ENCODE assay signal across 18 cellular contexts in genomic region chr11:9530901-9531625, GRCh38. TPM values are rescaled to one million over a fixed set of nuclear protein-coding genes. Genes with fewer than 3 reads are reported as not detected.
DNase-seq lines count a peak whose midpoint lies in the region; ATAC-seq, FAIRE-seq and TF ChIP-seq lines count a peak whose summit lies in the region.
"Had no signal": no experiment of that assay in that cellular context is flagged by ENCODE, and none has a peak within 500 bp of the region (broad histone marks: within the 10 kb centered on the region; RNA-seq: fewer than 3 reads in every experiment).

No MANE protein-coding gene starts in this region.

- no peak overlapping the region for H2BK5ac ChIP-seq in mesendoderm (ENCODE audit: low read length)

- TF ChIP-seq CTCF in HEK293 (tag by site-specific recombination; IDR thresholded peaks at IDR 0.05) (no peak), breast epithelium (IDR thresholded peaks at IDR 0.05) (peak in 1 of 3 donors; percentile 3), thyroid gland (IDR thresholded peaks at IDR 0.05) (no peak), pancreas (IDR thresholded peaks at IDR 0.05) (no peak)

- no peak overlapping the region for H2BK120ac ChIP-seq in mesendoderm (ENCODE audit: low read depth, low read length)

- no peaks in the 10 kb centered on the region for H3K79me2 ChIP-seq in mesendoderm (ENCODE audit: control insufficient read depth, insufficient read depth, low read length)

- H3K4me2 ChIP-seq in mesendoderm (ENCODE audit: low read length) = no peak overlapping the region

- no CpG with 5 or more reads among the region's 8 CpGs for WGBS in mesendoderm (ENCODE audit: extremely low coverage, insufficient coverage, low lambda C conversion rate)
- WGBS in thyroid gland, 2 donors = 82 to 91% methylated on average over 8 of the region's 8 CpGs
- WGBS in pancreas, 2 donors = 93 to 97% methylated on average over 8 of the region's 8 CpGs

- no peak for ATAC-seq in pancreas
- ATAC-seq: sciatic nerve had no signal

- H3K18ac ChIP-seq in mesendoderm (ENCODE audit: low read length) = no peak overlapping the region

- H3K56ac ChIP-seq in mesendoderm (ENCODE audit: low read length) = peak overlapping the region; percentile 25

- H3K79me1 ChIP-seq in mesendoderm (ENCODE audit: low read length) = no peaks in the 10 kb centered on the region

- H3K4me3 ChIP-seq in HEK293 (ENCODE audit: low read depth, low read length) (no peak overlapping the region), breast epithelium (no peak overlapping the region), mesendoderm (ENCODE audit: low read length) (no peak overlapping the region), thyroid gland (replicated peaks in 1 of 3) (no peak overlapping the region), pancreas (no peak overlapping the region)
- H3K4me3 ChIP-seq: lung, testis had no signal

- H3K36me3 ChIP-seq in HEK293 (ENCODE audit: control insufficient read depth in 2 of 2, insufficient read depth in 1 of 2, low read length in 2 of 2) (no peaks in the 10 kb centered on the region), breast epithelium (no peaks in the 10 kb centered on the region), mesendoderm (ENCODE audit: control insufficient read depth, insufficient read depth, low read length) (no peaks in the 10 kb centered on the region), thyroid gland (no peaks in the 10 kb centered on the region), pancreas (peaks cover 0 to 3% (median 0%) of the 10 kb centered on the region in 3 donors)

- no peak overlapping the region for H2BK15ac ChIP-seq in mesendoderm (replicated peaks; ENCODE audit: low read depth)

- no peak overlapping the region for H3K23ac ChIP-seq in mesendoderm (ENCODE audit: low read length)

- no peak for TF ChIP-seq POLR2A in breast epithelium (IDR thresholded peaks at IDR 0.05)
- no peak for TF ChIP-seq POLR2A in thyroid gland (IDR thresholded peaks at IDR 0.05)

- no peak overlapping the region for H3K9ac ChIP-seq in mesendoderm (ENCODE audit: low read length)

- no peak overlapping the region for H3K27ac ChIP-seq in HEK293 (ENCODE audit: extremely low read depth, low read depth, low read length)
- H3K27ac ChIP-seq in breast epithelium = peak overlapping the region; percentile 76 to 78
- H3K27ac ChIP-seq in mesendoderm (ENCODE audit: low read depth, low read length) = no peak overlapping the region
- peak overlapping the region; percentile 79 to 95 (median 92) for H3K27ac ChIP-seq in thyroid gland
- H3K27ac ChIP-seq in pancreas = no peak overlapping the region
- H3K27ac ChIP-seq: testis had no signal

- intact Hi-C loops in breast epithelium (cut with DNase I; ENCODE audit: low total_unique reads) = no loop called here
- intact Hi-C loops in thyroid gland (cut with DNase I) = no loop called here
- intact Hi-C loops in pancreas (cut with DNase I) = no loop called here

- peak in 1 of 2 donors; percentile 64 for DNase-seq in breast epithelium (ENCODE audit: low spot score in 2 of 2)
- no peak for DNase-seq in mesendoderm
- DNase-seq in thyroid gland = no peak
- DNase-seq in NCI-H2227 treated with DMSO at 0.1 percent for 48 hours (lab: John Stamatoyannopoulos, UW) = no peak
- DNase-seq in G401 (ENCODE audit: low spot score) = no peak
- DNase-seq in pancreas = no peak
- DNase-seq: activated CD4-positive, alpha-beta T cell treated with anti-CD3 and anti-CD28 coated beads, Interleukin-2, amount 50 U/mL, for 48 hours; activated T-cell treated with anti-CD3 and anti-CD28 coated beads, Interleukin-2, amount 50 U/mL, for 48 hours; caudate nucleus; effector memory CD4-positive, alpha-beta T cell; NCI-H2081 treated with DMSO at 0.1 percent for 48 hours; NCI-H69; stimulated activated CD4-positive, alpha-beta T cell treated with anti-CD3 and anti-CD28 coated beads, Interleukin-4, amount 100 ng/mL, for 1 hour had no signal

- no peak overlapping the region for H4K8ac ChIP-seq in mesendoderm (ENCODE audit: low read depth, low read length)

- no peak overlapping the region for H3K4ac ChIP-seq in mesendoderm (ENCODE audit: low read depth, low read length)

- no peak for FAIRE-seq in pancreas (lab: Jason Lieb, UNC)
- FAIRE-seq: TTC549 had no signal

- H3K9me3 ChIP-seq in HEK293 (ENCODE audit: control insufficient read depth, insufficient read depth, low read depth, low read length) (no peaks in the 10 kb centered on the region), breast epithelium (no peaks in the 10 kb centered on the region), thyroid gland (no peaks in the 10 kb centered on the region), pancreas (no peaks in the 10 kb centered on the region)
- H3K9me3 ChIP-seq: testis had no signal

- in situ Hi-C loops in G401 (cut with HindIII; ENCODE audit: low sequenced_read_pairs) = no loop called here

- no peak overlapping the region for H4K5ac ChIP-seq in mesendoderm (ENCODE audit: low read length)

- H3K4me1 ChIP-seq in HEK293 (ENCODE audit: control insufficient read depth, insufficient read depth, low read length) = peaks cover 10% of the 10 kb centered on the region
- peaks cover 5 to 7% of the 10 kb centered on the region in 2 donors for H3K4me1 ChIP-seq in breast epithelium
- H3K4me1 ChIP-seq in mesendoderm (ENCODE audit: control insufficient read depth, low read depth, low read length) = no peaks in the 10 kb centered on the region
- H3K4me1 ChIP-seq in thyroid gland = peaks cover 62 to 64% of the 10 kb centered on the region in 2 donors
- peaks cover 0 to 7% (median 3%) of the 10 kb centered on the region in 3 donors for H3K4me1 ChIP-seq in pancreas

- H2AK5ac ChIP-seq in mesendoderm (ENCODE audit: low read length) = no peak overlapping the region

- CTCF ChIA-PET in HEK293 (lab: Yijun Ruan, JAX) = no interaction called here

- POLR2A ChIA-PET in HEK293 (lab: Yijun Ruan, JAX) = interaction anchor here (1.1 kb wide), 1 partner anchor 42 kb away, joined by 4 read pairs; the partner anchor contains the start of gene WEE1

- H3K27me3 ChIP-seq in breast epithelium = no peaks in the 10 kb centered on the region
- H3K27me3 ChIP-seq in mesendoderm (ENCODE audit: insufficient read depth, low read length, poor library complexity) = no peaks in the 10 kb centered on the region
- H3K27me3 ChIP-seq in thyroid gland = no peaks in the 10 kb centered on the region
- H3K27me3 ChIP-seq in pancreas = no peaks in the 10 kb centered on the region
- H3K27me3 ChIP-seq: testis had no signal

TF ChIP-seq in HEK293, 187 proteins besides CTCF, POLR2A, EP300 and RAD21:
- TF ChIP-seq TRIM28 (IDR thresholded peaks at IDR 0.05; ENCODE audit: borderline replicate concordance, low read length) (0 out of 2 replicates have a peak, but pooled peaks have one; percentile 15), ZNF596 (tag by site-specific recombination; IDR thresholded peaks at IDR 0.05) (no peak)

RNA-seq across cellular contexts. Expression of gene WEE1, which starts 42.4 kb away (rescaled TPM):
- 100 to 1,000 TPM in 1 of 3 donors, 10 to 100 TPM in 2; 25.0 to 128 (median 66.5) TPM for total RNA-seq in breast epithelium
- 59.6 TPM for polyA plus RNA-seq in mesendoderm (2013, experiment 1 of 2)
- polyA plus RNA-seq in mesendoderm (2013, experiment 2 of 2) = 65.2 TPM
- 10 to 100 TPM; 29.6 to 35.6 (median 32.5) TPM for total RNA-seq in thyroid gland
- total RNA-seq in G401 (2014; rRNA removed; shearing (Covaris generic)) = 65.9 and 90.7 TPM in 2 replicates
- total RNA-seq in pancreas = 10 to 100 TPM in 1 of 6 donors, 1 to 10 TPM in 5; 4.2 to 10.7 (median 6.2) TPM
- 1 to 10 TPM; 2.6 to 7.8 TPM for polyA plus RNA-seq in pancreas

Comparison
In these comparisons a context has a peak if more than half of its experiments do, and no peak if none do; other contexts are left out.
1. H3K27ac ChIP-seq: peak in breast epithelium (2 of 2) and thyroid gland (3 of 3); none in HEK293 (single experiment), mesendoderm (single experiment) and pancreas (0 of 4).